ENCODE assay signal across 1 cellular context in the genomic region with DNA sequence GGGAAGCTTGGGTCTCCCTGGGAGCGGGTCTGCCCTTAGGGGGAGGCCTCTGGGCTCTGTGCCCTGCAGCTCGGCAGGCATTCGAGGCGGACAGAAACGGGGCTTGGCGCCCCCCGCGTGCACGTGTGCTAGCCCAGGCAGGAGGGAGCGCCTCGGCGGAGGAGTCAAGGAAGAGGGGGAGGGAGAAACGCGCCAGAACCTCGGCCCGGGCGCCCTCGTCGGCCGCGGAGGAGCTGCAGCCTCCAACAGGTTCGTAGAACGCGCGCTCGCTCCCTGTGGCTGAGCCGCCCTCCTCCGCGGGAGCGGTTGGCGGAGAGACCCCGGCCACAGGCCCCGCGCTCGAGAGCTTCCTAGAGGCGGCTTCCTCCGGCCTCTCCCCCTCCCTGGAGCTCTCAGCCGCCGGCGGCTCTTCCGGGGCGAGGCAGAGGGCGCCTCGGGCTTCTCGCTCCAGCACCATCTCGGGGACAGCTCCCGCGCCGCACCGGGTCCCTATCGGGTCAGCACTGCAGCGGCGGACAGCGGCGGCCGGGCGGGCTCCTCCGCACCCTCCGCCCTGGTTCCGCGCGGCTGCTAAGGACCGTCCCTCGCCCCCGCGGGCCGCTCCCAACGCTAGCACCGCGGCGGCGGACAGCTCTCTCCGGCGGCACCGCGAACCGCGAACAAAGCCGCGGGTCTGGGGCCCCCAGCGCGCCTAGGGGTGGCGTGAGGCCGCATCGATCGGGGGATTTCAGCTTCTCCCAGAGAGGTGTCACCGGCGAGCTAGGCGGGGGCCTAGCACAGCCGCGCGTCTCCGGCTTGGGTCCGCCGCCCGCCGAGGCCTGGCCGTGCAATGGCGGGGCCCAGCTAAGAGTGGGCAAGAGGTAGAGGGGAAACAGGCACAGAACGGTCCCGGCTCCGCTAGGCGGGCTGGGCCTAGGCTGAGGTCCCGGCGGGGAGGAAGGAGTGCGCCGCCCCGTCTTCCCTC.
A peak's percentile ranks its signal among the peaks of the same experiment; 100 is the strongest.
TF ChIP-seq lines count a peak whose summit lies in the region.

No MANE protein-coding gene starts in this region.

TF ChIP-seq in HepG2, 621 proteins besides CTCF, POLR2A, EP300 and RAD21 (continued from another document and continues in another):
- TF ChIP-seq, protein P1, sequence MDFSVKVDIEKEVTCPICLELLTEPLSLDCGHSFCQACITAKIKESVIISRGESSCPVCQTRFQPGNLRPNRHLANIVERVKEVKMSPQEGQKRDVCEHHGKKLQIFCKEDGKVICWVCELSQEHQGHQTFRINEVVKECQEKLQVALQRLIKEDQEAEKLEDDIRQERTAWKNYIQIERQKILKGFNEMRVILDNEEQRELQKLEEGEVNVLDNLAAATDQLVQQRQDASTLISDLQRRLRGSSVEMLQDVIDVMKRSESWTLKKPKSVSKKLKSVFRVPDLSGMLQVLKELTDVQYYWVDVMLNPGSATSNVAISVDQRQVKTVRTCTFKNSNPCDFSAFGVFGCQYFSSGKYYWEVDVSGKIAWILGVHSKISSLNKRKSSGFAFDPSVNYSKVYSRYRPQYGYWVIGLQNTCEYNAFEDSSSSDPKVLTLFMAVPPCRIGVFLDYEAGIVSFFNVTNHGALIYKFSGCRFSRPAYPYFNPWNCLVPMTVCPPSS (IDR thresholded peaks at IDR 0.05): no peak
- TF ChIP-seq ZNF83 (CRISPR knock-in tag; IDR thresholded peaks at IDR 0.05; ENCODE audit: borderline replicate concordance): peak; percentile 100
- peak; percentile 97 for TF ChIP-seq NR3C1 (CRISPR knock-in tag; IDR thresholded peaks at IDR 0.05)
- TF ChIP-seq JDP2 (CRISPR knock-in tag; IDR thresholded peaks at IDR 0.05; ENCODE audit: borderline replicate concordance): peak; percentile 99
- TF ChIP-seq, protein P2, sequence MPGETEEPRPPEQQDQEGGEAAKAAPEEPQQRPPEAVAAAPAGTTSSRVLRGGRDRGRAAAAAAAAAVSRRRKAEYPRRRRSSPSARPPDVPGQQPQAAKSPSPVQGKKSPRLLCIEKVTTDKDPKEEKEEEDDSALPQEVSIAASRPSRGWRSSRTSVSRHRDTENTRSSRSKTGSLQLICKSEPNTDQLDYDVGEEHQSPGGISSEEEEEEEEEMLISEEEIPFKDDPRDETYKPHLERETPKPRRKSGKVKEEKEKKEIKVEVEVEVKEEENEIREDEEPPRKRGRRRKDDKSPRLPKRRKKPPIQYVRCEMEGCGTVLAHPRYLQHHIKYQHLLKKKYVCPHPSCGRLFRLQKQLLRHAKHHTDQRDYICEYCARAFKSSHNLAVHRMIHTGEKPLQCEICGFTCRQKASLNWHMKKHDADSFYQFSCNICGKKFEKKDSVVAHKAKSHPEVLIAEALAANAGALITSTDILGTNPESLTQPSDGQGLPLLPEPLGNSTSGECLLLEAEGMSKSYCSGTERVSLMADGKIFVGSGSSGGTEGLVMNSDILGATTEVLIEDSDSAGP (CRISPR knock-in tag; IDR thresholded peaks at IDR 0.05; ENCODE audit: borderline replicate concordance): peak; percentile 98
- TF ChIP-seq ZNF101 (CRISPR knock-in tag; IDR thresholded peaks at IDR 0.05; ENCODE audit: borderline replicate concordance, low read depth): peak; percentile 99
- no peak for TF ChIP-seq NBN (conservative IDR thresholded peaks at IDR 0.05)
- peak; percentile 100 for TF ChIP-seq ZNF598 (CRISPR knock-in tag; IDR thresholded peaks at IDR 0.05; ENCODE audit: borderline replicate concordance)
- peak; percentile 99 for TF ChIP-seq ZBTB7B (CRISPR knock-in tag; IDR thresholded peaks at IDR 0.05)
- peak; percentile 96 for TF ChIP-seq RXRB (CRISPR knock-in tag; IDR thresholded peaks at IDR 0.05; ENCODE audit: borderline replicate concordance)
- TF ChIP-seq SMAD9 (CRISPR knock-in tag; IDR thresholded peaks at IDR 0.05): peak; percentile 100
- TF ChIP-seq ZNF777 (CRISPR knock-in tag; IDR thresholded peaks at IDR 0.05): peak; percentile 93
- peak; percentile 92 for TF ChIP-seq SOX5 (CRISPR knock-in tag; IDR thresholded peaks at IDR 0.05; ENCODE audit: borderline replicate concordance)
- TF ChIP-seq, protein P3, sequence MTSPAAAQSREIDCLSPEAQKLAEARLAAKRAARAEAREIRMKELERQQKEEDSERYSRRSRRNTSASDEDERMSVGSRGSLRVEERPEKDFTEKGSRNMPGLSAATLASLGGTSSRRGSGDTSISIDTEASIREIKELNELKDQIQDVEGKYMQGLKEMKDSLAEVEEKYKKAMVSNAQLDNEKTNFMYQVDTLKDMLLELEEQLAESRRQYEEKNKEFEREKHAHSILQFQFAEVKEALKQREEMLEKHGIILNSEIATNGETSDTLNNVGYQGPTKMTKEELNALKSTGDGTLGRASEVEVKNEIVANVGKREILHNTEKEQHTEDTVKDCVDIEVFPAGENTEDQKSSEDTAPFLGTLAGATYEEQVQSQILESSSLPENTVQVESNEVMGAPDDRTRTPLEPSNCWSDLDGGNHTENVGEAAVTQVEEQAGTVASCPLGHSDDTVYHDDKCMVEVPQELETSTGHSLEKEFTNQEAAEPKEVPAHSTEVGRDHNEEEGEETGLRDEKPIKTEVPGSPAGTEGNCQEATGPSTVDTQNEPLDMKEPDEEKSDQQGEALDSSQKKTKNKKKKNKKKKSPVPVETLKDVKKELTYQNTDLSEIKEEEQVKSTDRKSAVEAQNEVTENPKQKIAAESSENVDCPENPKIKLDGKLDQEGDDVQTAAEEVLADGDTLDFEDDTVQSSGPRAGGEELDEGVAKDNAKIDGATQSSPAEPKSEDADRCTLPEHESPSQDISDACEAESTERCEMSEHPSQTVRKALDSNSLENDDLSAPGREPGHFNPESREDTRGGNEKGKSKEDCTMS (CRISPR knock-in tag; conservative IDR thresholded peaks at IDR 0.05): peak; percentile 99
- peak; percentile 46; the same call in 1 of the 2 replicates for TF ChIP-seq TCF7 (IDR thresholded peaks at IDR 0.05; ENCODE audit: low read depth)
- TF ChIP-seq NONO (IDR thresholded peaks at IDR 0.05): no peak
- TF ChIP-seq NONO (CRISPR knock-in tag; conservative IDR thresholded peaks at IDR 0.05): peak; percentile 98
- TF ChIP-seq, protein P4, sequence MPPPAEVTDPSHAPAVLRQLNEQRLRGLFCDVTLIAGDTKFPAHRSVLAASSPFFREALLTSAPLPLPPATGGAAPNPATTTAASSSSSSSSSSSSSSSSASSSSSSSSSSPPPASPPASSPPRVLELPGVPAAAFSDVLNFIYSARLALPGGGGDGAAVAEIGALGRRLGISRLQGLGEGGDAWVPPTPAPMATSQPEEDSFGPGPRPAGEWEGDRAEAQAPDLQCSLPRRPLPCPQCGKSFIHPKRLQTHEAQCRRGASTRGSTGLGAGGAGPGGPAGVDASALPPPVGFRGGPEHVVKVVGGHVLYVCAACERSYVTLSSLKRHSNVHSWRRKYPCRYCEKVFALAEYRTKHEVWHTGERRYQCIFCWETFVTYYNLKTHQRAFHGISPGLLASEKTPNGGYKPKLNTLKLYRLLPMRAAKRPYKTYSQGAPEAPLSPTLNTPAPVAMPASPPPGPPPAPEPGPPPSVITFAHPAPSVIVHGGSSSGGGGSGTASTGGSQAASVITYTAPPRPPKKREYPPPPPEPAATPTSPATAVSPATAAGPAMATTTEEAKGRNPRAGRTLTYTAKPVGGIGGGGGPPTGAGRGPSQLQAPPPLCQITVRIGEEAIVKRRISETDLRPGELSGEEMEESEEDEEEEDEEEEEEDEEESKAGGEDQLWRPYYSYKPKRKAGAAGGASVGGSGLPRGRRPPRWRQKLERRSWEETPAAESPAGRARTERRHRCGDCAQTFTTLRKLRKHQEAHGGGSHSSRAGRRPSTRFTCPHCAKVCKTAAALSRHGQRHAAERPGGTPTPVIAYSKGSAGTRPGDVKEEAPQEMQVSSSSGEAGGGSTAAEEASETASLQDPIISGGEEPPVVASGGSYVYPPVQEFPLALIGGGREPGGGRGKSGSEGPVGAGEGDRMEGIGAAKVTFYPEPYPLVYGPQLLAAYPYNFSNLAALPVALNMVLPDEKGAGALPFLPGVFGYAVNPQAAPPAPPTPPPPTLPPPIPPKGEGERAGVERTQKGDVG (CRISPR knock-in tag; IDR thresholded peaks at IDR 0.05; ENCODE audit: borderline replicate concordance): peak; percentile 95
- peak; percentile 100 for TF ChIP-seq ZNF782 (CRISPR knock-in tag; IDR thresholded peaks at IDR 0.05; ENCODE audit: borderline replicate concordance)
- TF ChIP-seq, protein P5, sequence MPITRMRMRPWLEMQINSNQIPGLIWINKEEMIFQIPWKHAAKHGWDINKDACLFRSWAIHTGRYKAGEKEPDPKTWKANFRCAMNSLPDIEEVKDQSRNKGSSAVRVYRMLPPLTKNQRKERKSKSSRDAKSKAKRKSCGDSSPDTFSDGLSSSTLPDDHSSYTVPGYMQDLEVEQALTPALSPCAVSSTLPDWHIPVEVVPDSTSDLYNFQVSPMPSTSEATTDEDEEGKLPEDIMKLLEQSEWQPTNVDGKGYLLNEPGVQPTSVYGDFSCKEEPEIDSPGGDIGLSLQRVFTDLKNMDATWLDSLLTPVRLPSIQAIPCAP (CRISPR knock-in tag; IDR thresholded peaks at IDR 0.05; ENCODE audit: low read depth): peak; percentile 99
- peak; percentile 94 for TF ChIP-seq MED1 (CRISPR knock-in tag; IDR thresholded peaks at IDR 0.05)
- TF ChIP-seq AGO2 (optimal IDR thresholded peaks at IDR 0.05; ENCODE audit: low read depth, low read length): no peak
- TF ChIP-seq, protein P6, sequence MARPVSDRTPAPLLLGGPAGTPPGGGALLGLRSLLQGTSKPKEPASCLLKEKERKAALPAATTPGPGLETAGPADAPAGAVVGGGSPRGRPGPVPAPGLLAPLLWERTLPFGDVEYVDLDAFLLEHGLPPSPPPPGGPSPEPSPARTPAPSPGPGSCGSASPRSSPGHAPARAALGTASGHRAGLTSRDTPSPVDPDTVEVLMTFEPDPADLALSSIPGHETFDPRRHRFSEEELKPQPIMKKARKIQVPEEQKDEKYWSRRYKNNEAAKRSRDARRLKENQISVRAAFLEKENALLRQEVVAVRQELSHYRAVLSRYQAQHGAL (CRISPR knock-in tag; IDR thresholded peaks at IDR 0.05; ENCODE audit: not compliant biosample characterization): peak; percentile 100
- peak; percentile 100 for TF ChIP-seq SNAI1 (CRISPR knock-in tag; IDR thresholded peaks at IDR 0.05; ENCODE audit: borderline replicate concordance)
- peak; percentile 100 for TF ChIP-seq ZNF431 (CRISPR knock-in tag; IDR thresholded peaks at IDR 0.05; ENCODE audit: borderline replicate concordance, low read depth)
- TF ChIP-seq HDAC6 (IDR thresholded peaks at IDR 0.05; ENCODE audit: low read depth, low read length): no peak
- peak; percentile 91 for TF ChIP-seq RBM39 (IDR thresholded peaks at IDR 0.05; ENCODE audit: low read depth, low read length, poor library complexity, severe bottlenecking)
- TF ChIP-seq ZEB1 (IDR thresholded peaks at IDR 0.05; ENCODE audit: insufficient replicate concordance, low read depth): no peak
- TF ChIP-seq PITX1 (CRISPR knock-in tag; IDR thresholded peaks at IDR 0.05): peak; percentile 96
- TF ChIP-seq PPARG (CRISPR knock-in tag; conservative IDR thresholded peaks at IDR 0.05): peak; percentile 97
- peak; percentile 99 for TF ChIP-seq ZNF550 (CRISPR knock-in tag; IDR thresholded peaks at IDR 0.05; ENCODE audit: borderline replicate concordance)
- TF ChIP-seq, protein P7, sequence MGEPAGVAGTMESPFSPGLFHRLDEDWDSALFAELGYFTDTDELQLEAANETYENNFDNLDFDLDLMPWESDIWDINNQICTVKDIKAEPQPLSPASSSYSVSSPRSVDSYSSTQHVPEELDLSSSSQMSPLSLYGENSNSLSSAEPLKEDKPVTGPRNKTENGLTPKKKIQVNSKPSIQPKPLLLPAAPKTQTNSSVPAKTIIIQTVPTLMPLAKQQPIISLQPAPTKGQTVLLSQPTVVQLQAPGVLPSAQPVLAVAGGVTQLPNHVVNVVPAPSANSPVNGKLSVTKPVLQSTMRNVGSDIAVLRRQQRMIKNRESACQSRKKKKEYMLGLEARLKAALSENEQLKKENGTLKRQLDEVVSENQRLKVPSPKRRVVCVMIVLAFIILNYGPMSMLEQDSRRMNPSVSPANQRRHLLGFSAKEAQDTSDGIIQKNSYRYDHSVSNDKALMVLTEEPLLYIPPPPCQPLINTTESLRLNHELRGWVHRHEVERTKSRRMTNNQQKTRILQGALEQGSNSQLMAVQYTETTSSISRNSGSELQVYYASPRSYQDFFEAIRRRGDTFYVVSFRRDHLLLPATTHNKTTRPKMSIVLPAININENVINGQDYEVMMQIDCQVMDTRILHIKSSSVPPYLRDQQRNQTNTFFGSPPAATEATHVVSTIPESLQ (CRISPR knock-in tag; conservative IDR thresholded peaks at IDR 0.05): peak; percentile 99
- peak; percentile 98; the same call in 1 of the 2 replicates for TF ChIP-seq ZNF180 (CRISPR knock-in tag; IDR thresholded peaks at IDR 0.05; ENCODE audit: borderline replicate concordance, low read depth)
- peak; percentile 100 for TF ChIP-seq ZNF772 (CRISPR knock-in tag; IDR thresholded peaks at IDR 0.05)
- TF ChIP-seq NFATC3 (CRISPR knock-in tag; IDR thresholded peaks at IDR 0.05): peak; percentile 100
- no peak for TF ChIP-seq RBM22 (optimal IDR thresholded peaks at IDR 0.05; ENCODE audit: low read length)
- peak; percentile 81 for TF ChIP-seq SP5 (CRISPR knock-in tag; IDR thresholded peaks at IDR 0.05; ENCODE audit: borderline replicate concordance, low read depth)
- TF ChIP-seq, protein P8, sequence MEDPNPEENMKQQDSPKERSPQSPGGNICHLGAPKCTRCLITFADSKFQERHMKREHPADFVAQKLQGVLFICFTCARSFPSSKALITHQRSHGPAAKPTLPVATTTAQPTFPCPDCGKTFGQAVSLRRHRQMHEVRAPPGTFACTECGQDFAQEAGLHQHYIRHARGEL (CRISPR knock-in tag; IDR thresholded peaks at IDR 0.05): peak; percentile 97
- TF ChIP-seq ZNF232 (CRISPR knock-in tag; IDR thresholded peaks at IDR 0.05; ENCODE audit: borderline replicate concordance): peak; percentile 100
- TF ChIP-seq, protein P9, sequence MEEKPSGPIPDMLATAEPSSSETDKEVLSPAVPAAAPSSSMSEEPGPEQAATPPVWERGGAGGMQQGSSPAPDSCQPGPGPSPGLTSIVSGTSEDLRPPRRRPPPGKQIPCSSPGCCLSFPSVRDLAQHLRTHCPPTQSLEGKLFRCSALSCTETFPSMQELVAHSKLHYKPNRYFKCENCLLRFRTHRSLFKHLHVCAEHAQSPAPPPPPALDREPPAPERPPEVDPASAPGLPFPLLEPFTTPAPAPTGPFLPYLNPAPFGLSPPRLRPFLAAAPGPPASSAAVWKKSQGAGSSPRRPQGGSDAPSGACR (CRISPR knock-in tag; IDR thresholded peaks at IDR 0.05): peak; percentile 100
- TF ChIP-seq ARNT (IDR thresholded peaks at IDR 0.05): no peak
- peak; percentile 72; the same call in 1 of the 2 replicates for TF ChIP-seq HHEX (CRISPR knock-in tag; IDR thresholded peaks at IDR 0.05)
- TF ChIP-seq, protein P10, sequence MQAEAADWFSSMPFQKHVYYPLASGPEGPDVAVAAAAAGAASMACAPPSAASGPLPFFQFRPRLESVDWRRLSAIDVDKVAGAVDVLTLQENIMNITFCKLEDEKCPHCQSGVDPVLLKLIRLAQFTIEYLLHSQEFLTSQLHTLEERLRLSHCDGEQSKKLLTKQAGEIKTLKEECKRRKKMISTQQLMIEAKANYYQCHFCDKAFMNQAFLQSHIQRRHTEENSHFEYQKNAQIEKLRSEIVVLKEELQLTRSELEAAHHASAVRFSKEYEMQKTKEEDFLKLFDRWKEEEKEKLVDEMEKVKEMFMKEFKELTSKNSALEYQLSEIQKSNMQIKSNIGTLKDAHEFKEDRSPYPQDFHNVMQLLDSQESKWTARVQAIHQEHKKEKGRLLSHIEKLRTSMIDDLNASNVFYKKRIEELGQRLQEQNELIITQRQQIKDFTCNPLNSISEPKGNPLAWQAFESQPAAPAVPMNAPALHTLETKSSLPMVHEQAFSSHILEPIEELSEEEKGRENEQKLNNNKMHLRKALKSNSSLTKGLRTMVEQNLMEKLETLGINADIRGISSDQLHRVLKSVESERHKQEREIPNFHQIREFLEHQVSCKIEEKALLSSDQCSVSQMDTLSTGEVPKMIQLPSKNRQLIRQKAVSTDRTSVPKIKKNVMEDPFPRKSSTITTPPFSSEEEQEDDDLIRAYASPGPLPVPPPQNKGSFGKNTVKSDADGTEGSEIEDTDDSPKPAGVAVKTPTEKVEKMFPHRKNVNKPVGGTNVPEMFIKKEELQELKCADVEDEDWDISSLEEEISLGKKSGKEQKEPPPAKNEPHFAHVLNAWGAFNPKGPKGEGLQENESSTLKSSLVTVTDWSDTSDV (CRISPR knock-in tag; IDR thresholded peaks at IDR 0.05): peak; percentile 100
- peak; percentile 100 for TF ChIP-seq ZNF234 (CRISPR knock-in tag; conservative IDR thresholded peaks at IDR 0.05)
